ENCODE assay signal across 10 cellular contexts in the genomic region with DNA sequence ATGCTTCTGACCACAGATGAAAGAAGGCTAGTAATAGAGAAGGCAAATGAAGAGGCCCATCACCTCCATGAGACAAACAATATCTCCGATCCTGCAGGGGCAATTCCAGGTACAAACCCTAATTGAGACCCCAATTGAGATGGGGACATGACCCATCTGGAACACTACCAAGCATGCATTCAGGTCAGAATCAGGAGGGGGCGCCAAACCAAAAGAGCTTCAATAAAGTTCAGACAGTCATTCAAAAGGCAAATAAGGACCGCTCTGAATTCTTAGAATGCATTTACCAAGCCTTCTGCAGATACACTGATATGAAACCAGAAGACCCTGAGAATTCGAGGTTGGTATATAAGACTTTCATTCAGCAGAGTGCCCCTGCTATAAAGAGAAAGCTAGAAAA. TPM values are rescaled to one million over a fixed set of nuclear protein-coding genes. Genes with fewer than 3 reads are reported as not detected.
DNase-seq lines count a peak whose midpoint lies in the region; ATAC-seq and TF ChIP-seq lines count a peak whose summit lies in the region.
"Had no signal": no experiment of that assay in that cellular context is flagged by ENCODE, and none has a peak within 500 bp of the region (broad histone marks: within the 10 kb centered on the region; RNA-seq: fewer than 3 reads in every experiment).

No MANE protein-coding gene starts in this region.

- no peaks in the 10 kb centered on the region for H3K9me3 Mint-ChIP-seq in activated T-cell treated with anti-CD3 and anti-CD28 coated beads, Interleukin-2, amount 50 U/mL, for 24 hours
- H3K9me3 Mint-ChIP-seq in stimulated activated naive B cell treated with anti-CD40 and anti-IgM and Interleukin-4, amounts not matched to agents 10 μg/mL and 1 μg/mL and 100 μg/mL, for 72 hours: peaks cover 0 to 5% of the 10 kb centered on the region in 2 donors

- no peak for TF ChIP-seq POLR2A in erythroblast (IDR thresholded peaks at IDR 0.05; ENCODE audit: low read length)

- ATAC-seq in stimulated activated naive B cell treated with anti-CD40 and anti-IgM and Interleukin-4, amounts not matched to agents 10 μg/mL and 1 μg/mL and 100 μg/mL, for 72 hours (replicated peaks): peak; percentile 43 to 56
- no peak for ATAC-seq in HG02840 (IDR thresholded peaks at IDR 0.05; ENCODE audit: low FRiP score, unreplicated experiment)

- no peak overlapping the region for H3K4me3 Mint-ChIP-seq in activated T-cell treated with anti-CD3 and anti-CD28 coated beads, Interleukin-2, amount 50 U/mL, for 24 hours
- H3K4me3 Mint-ChIP-seq in stimulated activated naive B cell treated with anti-CD40 and anti-IgM and Interleukin-4, amounts not matched to agents 10 μg/mL and 1 μg/mL and 100 μg/mL, for 72 hours: no peak overlapping the region

- H3K36me3 Mint-ChIP-seq in activated T-cell treated with anti-CD3 and anti-CD28 coated beads, Interleukin-2, amount 50 U/mL, for 24 hours (ENCODE audit: low read depth): no peaks in the 10 kb centered on the region
- peaks cover 0 to under 1% of the 10 kb centered on the region in 2 donors for H3K36me3 Mint-ChIP-seq in stimulated activated naive B cell treated with anti-CD40 and anti-IgM and Interleukin-4, amounts not matched to agents 10 μg/mL and 1 μg/mL and 100 μg/mL, for 72 hours

- no peaks in the 10 kb centered on the region for H3K4me1 Mint-ChIP-seq in activated T-cell treated with anti-CD3 and anti-CD28 coated beads, Interleukin-2, amount 50 U/mL, for 24 hours (ENCODE audit: low read depth)
- peaks cover 5 to 14% of the 10 kb centered on the region in 2 donors for H3K4me1 Mint-ChIP-seq in stimulated activated naive B cell treated with anti-CD40 and anti-IgM and Interleukin-4, amounts not matched to agents 10 μg/mL and 1 μg/mL and 100 μg/mL, for 72 hours

- peak; percentile 30 for DNase-seq in activated T-cell treated with anti-CD3 and anti-CD28 coated beads, Interleukin-2, amount 50 U/mL, for 24 hours
- no peak for DNase-seq in activated T-cell treated with anti-CD3 and anti-CD28 coated beads, Interleukin-2, amount 50 U/mL, for 1 hour
- DNase-seq in SK-MEL-5 (ENCODE audit: low read depth, low spot score): peak; percentile 38
- peak; percentile 67 to 78 for DNase-seq in erythroblast (lab: John Stamatoyannopoulos, UW)
- DNase-seq in stimulated activated naive B cell treated with anti-CD40 and anti-IgM and Interleukin-4, amounts not matched to agents 10 μg/mL and 1 μg/mL and 100 μg/mL, for 72 hours: peak; percentile 6
- DNase-seq in foreskin melanocyte: no peak
- DNase-seq in NCI-H1436 treated with DMSO at 0.1 percent for 48 hours (lab: John Stamatoyannopoulos, UW): no peak
- DNase-seq: IMR-90 had no signal

- H3K27ac Mint-ChIP-seq in activated T-cell treated with anti-CD3 and anti-CD28 coated beads, Interleukin-2, amount 50 U/mL, for 24 hours: no peak overlapping the region
- no peak overlapping the region for H3K27ac Mint-ChIP-seq in stimulated activated naive B cell treated with anti-CD40 and anti-IgM and Interleukin-4, amounts not matched to agents 10 μg/mL and 1 μg/mL and 100 μg/mL, for 72 hours

- in situ Hi-C loops in SK-MEL-5 (cut with HindIII; ENCODE audit: low pct_unique_long_range_greater_than_20kb, low sequenced_read_pairs): no loop called here

- no peaks in the 10 kb centered on the region for H3K27me3 Mint-ChIP-seq in activated T-cell treated with anti-CD3 and anti-CD28 coated beads, Interleukin-2, amount 50 U/mL, for 24 hours
- no peaks in the 10 kb centered on the region for H3K27me3 Mint-ChIP-seq in stimulated activated naive B cell treated with anti-CD40 and anti-IgM and Interleukin-4, amounts not matched to agents 10 μg/mL and 1 μg/mL and 100 μg/mL, for 72 hours

RNA-seq across cellular contexts. Expression of a gene that starts 10.2 kb away (rescaled TPM):
- not detected in 2 replicates for total RNA-seq in SK-MEL-5 (2014; rRNA removed; shearing (Covaris generic))
- polyA plus RNA-seq in SK-MEL-5 (2015; cell fraction: cytosol; rRNA removed): not detected in 2 replicates
- not detected in 2 replicates for polyA plus RNA-seq in SK-MEL-5 (2015; cell fraction: nucleus; rRNA removed)
- total RNA-seq: activated CD8-positive, alpha-beta memory T cell treated with anti-CD3 and anti-CD28 coated beads for 36 hours; IMR-90 had no signal
- polyA plus RNA-seq: IMR-90 had no signal

RNA-seq across cellular contexts. Expression of a gene that starts 12.3 kb away (rescaled TPM):
- not detected in 2 replicates for total RNA-seq in SK-MEL-5 (2014; rRNA removed; shearing (Covaris generic))
- polyA plus RNA-seq in SK-MEL-5 (2015; cell fraction: cytosol; rRNA removed): not detected in 2 replicates
- polyA plus RNA-seq in SK-MEL-5 (2015; cell fraction: nucleus; rRNA removed): not detected in 2 replicates
- total RNA-seq: activated CD8-positive, alpha-beta memory T cell treated with anti-CD3 and anti-CD28 coated beads for 36 hours; IMR-90 had no signal
- polyA plus RNA-seq: IMR-90 had no signal

RNA-seq across cellular contexts. Expression of a gene that starts 23.1 kb away (rescaled TPM):
- total RNA-seq in SK-MEL-5 (2014; rRNA removed; shearing (Covaris generic)): not detected in 2 replicates
- polyA plus RNA-seq in SK-MEL-5 (2015; cell fraction: cytosol; rRNA removed): not detected in 2 replicates
- not detected in 2 replicates for polyA plus RNA-seq in SK-MEL-5 (2015; cell fraction: nucleus; rRNA removed)
- total RNA-seq: IMR-90 had no signal
- polyA plus RNA-seq: IMR-90 had no signal

RNA-seq across cellular contexts. Expression of a gene that starts 44.7 kb away (rescaled TPM):
- 0.21 TPM in 1 of 2 replicates, not detected in the other for total RNA-seq in SK-MEL-5 (2014; rRNA removed; shearing (Covaris generic))
- polyA plus RNA-seq in SK-MEL-5 (2015; cell fraction: cytosol; rRNA removed): 0.18 TPM in 1 of 2 replicates, not detected in the other
- polyA plus RNA-seq in SK-MEL-5 (2015; cell fraction: nucleus; rRNA removed): not detected in 2 replicates
- total RNA-seq: activated CD8-positive, alpha-beta memory T cell treated with anti-CD3 and anti-CD28 coated beads for 36 hours; IMR-90 had no signal
- polyA plus RNA-seq: IMR-90 had no signal

Comparison
In these comparisons a context has a peak if more than half of its experiments do, and no peak if none do; other contexts are left out.
1. DNase-seq: peak in activated T-cell treated with anti-CD3 and anti-CD28 coated beads, Interleukin-2, amount 50 U/mL, for 24 hours (single experiment), SK-MEL-5 (single experiment), erythroblast (2 of 2) and stimulated activated naive B cell treated with anti-CD40 and anti-IgM and Interleukin-4, amounts not matched to agents 10 μg/mL and 1 μg/mL and 100 μg/mL, for 72 hours (single experiment); none in activated T-cell treated with anti-CD3 and anti-CD28 coated beads, Interleukin-2, amount 50 U/mL, for 1 hour (single experiment), foreskin melanocyte (single experiment) and NCI-H1436 treated with DMSO at 0.1 percent for 48 hours (single experiment).